ENCODE assay signal across 11 cellular contexts in the genomic region with DNA sequence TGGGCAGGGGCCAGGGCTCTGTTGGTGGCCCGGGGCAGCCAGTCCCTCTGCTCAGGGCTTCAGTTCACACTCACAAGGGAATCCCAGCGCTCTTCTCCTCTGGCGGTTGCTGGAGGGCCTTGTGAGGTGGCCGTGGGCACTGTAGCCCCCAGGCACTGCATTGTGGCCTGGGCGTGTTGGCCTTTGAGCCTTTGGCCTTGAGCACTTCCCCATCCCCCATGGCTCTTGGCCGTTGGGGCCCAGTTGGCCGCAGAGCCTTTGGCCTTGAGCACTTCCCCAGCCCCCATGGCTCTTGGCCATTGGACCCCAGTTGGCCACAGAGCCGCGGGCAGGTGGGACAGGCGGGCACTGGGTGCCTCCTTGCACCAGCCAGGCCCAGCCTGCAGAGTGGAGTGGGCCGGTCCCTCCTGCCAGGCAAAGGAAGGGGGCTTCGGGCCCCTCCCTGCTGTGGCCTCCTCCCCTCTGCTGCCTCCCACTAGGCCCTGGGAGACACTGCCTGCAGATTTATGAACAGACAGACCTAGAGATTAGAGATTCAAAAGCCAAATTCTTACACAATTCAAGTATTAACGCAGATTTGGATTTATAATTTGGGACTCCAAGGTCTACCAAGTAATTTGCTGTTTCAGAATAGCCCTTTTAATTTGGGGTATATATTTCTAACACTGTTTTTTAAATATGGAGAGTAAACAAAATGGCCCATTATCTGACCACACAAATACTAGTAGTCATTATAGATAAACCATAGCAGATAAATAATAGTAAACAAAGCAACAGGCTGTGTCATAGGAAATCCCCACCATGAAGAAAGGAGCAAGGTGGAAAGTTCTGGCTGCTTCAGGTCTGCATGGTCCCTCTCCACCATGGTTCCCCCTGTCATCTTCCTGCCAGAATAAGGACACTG. TPM values are rescaled to one million over a fixed set of nuclear protein-coding genes. Genes with fewer than 3 reads are reported as not detected.
DNase-seq lines count a peak whose midpoint lies in the region; ATAC-seq and TF ChIP-seq lines count a peak whose summit lies in the region.
"Had no signal": no experiment of that assay in that cellular context is flagged by ENCODE, and none has a peak within 500 bp of the region (broad histone marks: within the 10 kb centered on the region; RNA-seq: fewer than 3 reads in every experiment).

No MANE protein-coding gene starts in this region.

- ATAC-seq in GM18861 (IDR thresholded peaks at IDR 0.05; ENCODE audit: unreplicated experiment) (no peak), HG03095 (IDR thresholded peaks at IDR 0.05; ENCODE audit: unreplicated experiment) (no peak)

- H3K27me3 ChIP-seq in Caco-2 (replicated peaks; ENCODE audit: control insufficient read depth, insufficient read depth, low read length) (no peaks in the 10 kb centered on the region), adrenal gland (no peaks in the 10 kb centered on the region), left ventricle myocardium inferior (ENCODE audit: low read depth) (no peaks in the 10 kb centered on the region), prostate gland (replicated peaks; ENCODE audit: insufficient read depth) (no peaks in the 10 kb centered on the region)

- WGBS in adrenal gland, 4 donors = 13 to 45% (median 29%) methylated on average over 3 to 13 of the region's 13 CpGs
- WGBS in prostate gland = 24% methylated on average over 5 of the region's 13 CpGs

- intact Hi-C loops in Caco-2 (cut with micrococcal nuclease; ENCODE audit: unreplicated experiment) (loop anchor here (10.0 kb wide), 1 partner anchor 155 kb away; a partner anchor contains a TSS), adrenal gland (cut with DNase I) (no loop called here), left ventricle myocardium inferior (cut with micrococcal nuclease) (no loop called here), prostate gland (cut with DNase I) (no loop called here)

- H3K27ac Mint-ChIP-seq in Caco-2 (ENCODE audit: unreplicated experiment) = peak overlapping the region; percentile 86

- no TSS peak for BruUV-seq in Caco-2 (replicated peaks; lab: Mats Ljungman, UMichigan)

- H3K4me1 Mint-ChIP-seq in Caco-2 (ENCODE audit: low read depth, unreplicated experiment) = peaks cover 13% of the 10 kb centered on the region

- no peak for DNase-seq in Caco-2
- peak in 3 of 7 donors; percentile 52 to 60 (median 57) for DNase-seq in adrenal gland
- peak; percentile 25 for DNase-seq in left ventricle myocardium inferior
- no peak for DNase-seq in prostate gland (ENCODE audit: low spot score)
- no peak for DNase-seq in stimulated activated CD4-positive, alpha-beta T cell treated with anti-CD3 and anti-CD28 coated beads, Interleukin-2, amount 100 ng/mL, for 48 hours
- no peak for DNase-seq in SKM-1 (lab: John Stamatoyannopoulos, UW; ENCODE audit: unreplicated experiment)
- DNase-seq: cortex of kidney, NCI-H2081 treated with DMSO at 0.1 percent for 48 hours had no signal

- peaks cover 56% of the 10 kb centered on the region for H3K4me1 ChIP-seq in Caco-2
- H3K4me1 ChIP-seq in adrenal gland (replicated peaks in 1 of 2) = peaks cover 12 to 30% of the 10 kb centered on the region in 2 donors
- H3K4me1 ChIP-seq in left ventricle myocardium inferior = peaks cover 58% of the 10 kb centered on the region
- H3K4me1 ChIP-seq in prostate gland (replicated peaks) = peaks cover 24% of the 10 kb centered on the region

- no peaks in the 10 kb centered on the region for H3K9me3 ChIP-seq in Caco-2
- no peaks in the 10 kb centered on the region for H3K9me3 ChIP-seq in adrenal gland (replicated peaks in 1 of 3)
- no peaks in the 10 kb centered on the region for H3K9me3 ChIP-seq in left ventricle myocardium inferior (replicated peaks)
- no peaks in the 10 kb centered on the region for H3K9me3 ChIP-seq in prostate gland

- peak overlapping the region in 4 of 5 donors; percentile 71 to 81 (median 80) for H3K27ac ChIP-seq in adrenal gland
- peak overlapping the region; percentile 72 for H3K27ac ChIP-seq in left ventricle myocardium inferior (replicated peaks)
- peak overlapping the region; percentile 64 to 66 for H3K27ac ChIP-seq in prostate gland
- H3K27ac ChIP-seq: PC-9 had no signal

- H3K4me3 ChIP-seq in Caco-2 (ENCODE audit: low read depth, low read length) (0 out of 2 replicates have a peak overlapping the region, but pooled peaks have one; percentile 18), adrenal gland (peak overlapping the region in 1 of 4 donors; percentile 18), left ventricle myocardium inferior (peak overlapping the region; percentile 51), prostate gland (peak overlapping the region; percentile 11 to 21)
- H3K4me3 ChIP-seq: PC-9 had no signal

- no peak for TF ChIP-seq CTCF in Caco-2 (IDR thresholded peaks at IDR 0.05; ENCODE audit: insufficient read depth in 1 of 2, low read depth in 1 of 2, low read length in 1 of 2, severe bottlenecking in 1 of 2, unreplicated experiment in 1 of 2)
- no peak for TF ChIP-seq CTCF in adrenal gland (IDR thresholded peaks at IDR 0.05)
- TF ChIP-seq CTCF in left ventricle myocardium inferior (IDR thresholded peaks at IDR 0.05; ENCODE audit: borderline replicate concordance) = no peak
- no peak for TF ChIP-seq CTCF in prostate gland (IDR thresholded peaks at IDR 0.05)

- no peaks in the 10 kb centered on the region for H3K9me3 Mint-ChIP-seq in Caco-2 (ENCODE audit: unreplicated experiment)

- POLR2A ChIA-PET in Caco-2 (lab: Charles Lee) = no interaction called here

- CTCF ChIA-PET in Caco-2 (lab: Charles Lee) = interaction anchor here (1.4 kb wide), 1 partner anchor 11 kb away, joined by 7 read pairs; no protein-coding TSS in a partner anchor

- no peaks in the 10 kb centered on the region for H3K27me3 Mint-ChIP-seq in Caco-2 (ENCODE audit: insufficient read depth, unreplicated experiment)

- H3K4me3 Mint-ChIP-seq in Caco-2 (ENCODE audit: unreplicated experiment) = peak overlapping the region; percentile 70

- no peak for TF ChIP-seq POLR2A in adrenal gland (IDR thresholded peaks at IDR 0.05)
- TF ChIP-seq POLR2A in prostate gland (IDR thresholded peaks at IDR 0.05) = no peak

- peaks cover 3% of the 10 kb centered on the region for H3K36me3 ChIP-seq in Caco-2 (ENCODE audit: control insufficient read depth, insufficient read depth, low read length)
- H3K36me3 ChIP-seq in adrenal gland (replicated peaks in 1 of 2) = peaks cover 0 to 16% of the 10 kb centered on the region in 2 donors
- H3K36me3 ChIP-seq in left ventricle myocardium inferior = peaks cover 14% of the 10 kb centered on the region
- no peaks in the 10 kb centered on the region for H3K36me3 ChIP-seq in prostate gland

- H3K36me3 Mint-ChIP-seq in Caco-2 (ENCODE audit: insufficient read depth, unreplicated experiment) = peaks cover 8% of the 10 kb centered on the region

RNA-seq across cellular contexts. Expression of a gene that starts 18.2 kb away (rescaled TPM):
- total RNA-seq in Caco-2 (2022) (44.8 and 47.0 TPM in 2 replicates), adrenal gland (10 to 100 TPM; 41.7 to 74.2 (median 56.5) TPM), left ventricle myocardium inferior (35.2 TPM), prostate gland (10 to 100 TPM; 62.1 to 84.5 TPM)
- polyA plus RNA-seq in adrenal gland = 100 to 1,000 TPM in 2 of 3 donors, 10 to 100 TPM in 1; 39.6 to 171 (median 148) TPM

RNA-seq across cellular contexts. Expression of a gene that starts 18.3 kb away (rescaled TPM):
- 96.0 and 103 TPM in 2 replicates for total RNA-seq in Caco-2 (2022)
- 100 to 1,000 TPM; 268 to 743 (median 528) TPM for total RNA-seq in adrenal gland
- polyA plus RNA-seq in adrenal gland = 100 to 1,000 TPM in 1 of 3 donors, 10 to 100 TPM in 2; 51.3 to 220 (median 65.5) TPM
- 81.5 TPM for total RNA-seq in left ventricle myocardium inferior
- total RNA-seq in prostate gland = 100 to 1,000 TPM; 456 to 513 TPM

RNA-seq across cellular contexts. Expression of a gene that starts 56.8 kb away (rescaled TPM):
- total RNA-seq in Caco-2 (2022) = 9.8 and 12.0 TPM in 2 replicates
- total RNA-seq in adrenal gland = 10 to 100 TPM in 6 of 8 donors, 1 to 10 TPM in 2; 8.5 to 46.1 (median 23.9) TPM
- polyA plus RNA-seq in adrenal gland = 10 to 100 TPM in 2 of 3 donors, 1 to 10 TPM in 1; 1.2 to 74.8 (median 18.8) TPM
- total RNA-seq in left ventricle myocardium inferior = 25.4 TPM
- total RNA-seq in prostate gland = 10 to 100 TPM; 39.6 to 65.9 TPM
